In genomic region chr1:162690672-162691434, GRCh38 we compare ENCODE assay signal across 1 cellular context.
TF ChIP-seq lines count a peak whose summit lies in the region.

No MANE protein-coding gene starts in this region.

TF ChIP-seq in K562, 482 proteins besides CTCF, POLR2A, EP300 and RAD21 (continued from another document and continues in another):
- no peak for TF ChIP-seq E2F5 (CRISPR knock-in tag; IDR thresholded peaks at IDR 0.05)
- no peak for TF ChIP-seq FOXJ2 (tag; IDR thresholded peaks at IDR 0.05)
- TF ChIP-seq ZBTB17 (CRISPR knock-in tag; IDR thresholded peaks at IDR 0.05), result no peak
- no peak for TF ChIP-seq KAT8 (IDR thresholded peaks at IDR 0.05; ENCODE audit: low read depth)
- no peak for TF ChIP-seq TSC22D4 (tag; IDR thresholded peaks at IDR 0.05)
- TF ChIP-seq ZNF175 (CRISPR knock-in tag; IDR thresholded peaks at IDR 0.05; ENCODE audit: low read depth), result peak; percentile 42; the same call in 1 of the 2 replicates
- no peak for TF ChIP-seq CHD7 (IDR thresholded peaks at IDR 0.05; ENCODE audit: low read depth, low read length)
- no peak for TF ChIP-seq POLR2B (IDR thresholded peaks at IDR 0.05; ENCODE audit: low read depth, partially characterized antibody)
- TF ChIP-seq CXXC5 (CRISPR knock-in tag; IDR thresholded peaks at IDR 0.05), result no peak
- 0 out of 2 replicates have a peak, but pooled peaks have one; percentile 26 for TF ChIP-seq ZNF395 (CRISPR knock-in tag; IDR thresholded peaks at IDR 0.05)
- no peak for TF ChIP-seq SRSF7 (optimal IDR thresholded peaks at IDR 0.05; ENCODE audit: low read depth, low read length)
- no peak for TF ChIP-seq MCM5 (IDR thresholded peaks at IDR 0.05; ENCODE audit: low read depth)
- TF ChIP-seq CBX8 (IDR thresholded peaks at IDR 0.05; ENCODE audit: borderline replicate concordance, extremely low read depth, low read depth, low read length, poor library complexity, severe bottlenecking), result no peak
- TF ChIP-seq ZBTB43 (CRISPR knock-in tag; IDR thresholded peaks at IDR 0.05), result no peak
- no peak for TF ChIP-seq ARNT (IDR thresholded peaks at IDR 0.05)
- no peak for TF ChIP-seq RREB1 (CRISPR knock-in tag; IDR thresholded peaks at IDR 0.05)
- TF ChIP-seq ZNF511 (CRISPR knock-in tag; IDR thresholded peaks at IDR 0.05), result 0 out of 2 replicates have a peak, but pooled peaks have one; percentile 33
- TF ChIP-seq RCOR1 (IDR thresholded peaks at IDR 0.05; ENCODE audit: borderline replicate concordance in 1 of 2, low read depth in 2 of 2, low read length in 2 of 2), result no peak
- TF ChIP-seq ZNF507 (tag; conservative IDR thresholded peaks at IDR 0.05), result no peak
- TF ChIP-seq E4F1 (CRISPR knock-in tag; IDR thresholded peaks at IDR 0.05; ENCODE audit: borderline replicate concordance), result no peak
- TF ChIP-seq MBD1 (CRISPR knock-in tag; IDR thresholded peaks at IDR 0.05), result no peak
- TF ChIP-seq ZSCAN32 (CRISPR knock-in tag; IDR thresholded peaks at IDR 0.05), result no peak
- peak; percentile 68; the same call in 1 of the 2 replicates for TF ChIP-seq SNIP1 (IDR thresholded peaks at IDR 0.05; ENCODE audit: low read depth)
- TF ChIP-seq E2F6 (IDR thresholded peaks at IDR 0.05; ENCODE audit: borderline replicate concordance in 1 of 2, extremely low read depth in 1 of 2, insufficient read depth in 1 of 2, insufficient read length in 1 of 2, low read depth in 1 of 2, low read length in 1 of 2, poor library complexity in 1 of 2, severe bottlenecking in 1 of 2), result peak; percentile 37 to 88
- no peak for TF ChIP-seq ZNF707 (CRISPR knock-in tag; conservative IDR thresholded peaks at IDR 0.05)
